Comparison of ENCODE assay signal across 34 cellular contexts in the genomic region with DNA sequence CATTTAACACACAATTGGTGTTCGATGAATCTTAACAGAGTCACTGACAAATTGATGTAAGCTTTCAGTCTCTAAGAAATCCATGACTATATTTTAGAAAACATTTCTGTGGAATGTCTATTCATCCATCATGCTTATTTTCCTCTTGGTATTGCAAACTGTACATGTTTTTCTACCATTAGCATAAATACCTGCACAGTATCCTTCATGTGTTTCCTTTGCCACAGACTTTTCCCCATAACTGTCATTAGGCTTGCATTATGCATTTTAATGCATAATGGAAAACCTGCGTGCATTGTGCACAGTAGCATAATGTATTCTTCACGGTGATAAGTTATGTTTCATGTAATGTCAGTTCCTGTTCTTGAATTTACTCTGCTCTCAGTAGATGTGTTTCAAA.
"Had no signal": no experiment of that assay in that cellular context is flagged by ENCODE, and none has a peak within 500 bp of the region (broad histone marks: within the 10 kb centered on the region; RNA-seq: fewer than 3 reads in every experiment).

No MANE protein-coding gene starts in this region.

- H3K4me3 ChIP-seq: MG63 had no signal

- H3K9ac ChIP-seq: KMS-11 had no signal

- H3K36me3 ChIP-seq: MG63 had no signal

- H3K9me3 ChIP-seq: MG63 had no signal

- H3K4me2 ChIP-seq: KMS-11 had no signal

- H3K27ac ChIP-seq: KMS-11 had no signal

- H3K27me3 ChIP-seq: MG63 had no signal

- DNase-seq: Karpas-422, Kasumi-1, KG1, MG63, MM.1S, MV-4-11, NCI-H1048, NCI-H1092, NCI-H1092 treated with DMSO at 0.1 percent for 48 hours, NCI-H1105, NCI-H1105 treated with DMSO at 0.1 percent for 48 hours, NCI-H1417 treated with DMSO at 0.1 percent for 48 hours, NCI-H1436, NCI-H1436 treated with DMSO at 0.1 percent for 48 hours, NCI-H146, NCI-H1694, NCI-H1694 treated with DMSO at 0.1 percent for 48 hours, NCI-H187, NCI-H187 treated with DMSO at 0.1 percent for 48 hours, NCI-H1930, NCI-H2029, NCI-H2029 treated with DMSO at 0.1 percent for 48 hours, NCI-H2081, NCI-H2081 treated with DMSO at 0.1 percent for 48 hours, NCI-H2107, NCI-H2171, NCI-H2171 treated with DMSO at 0.1 percent for 48 hours, NCI-H2227 treated with DMSO at 0.1 percent for 48 hours, NCI-H226, NCI-H345, NCI-H446, NCI-H446 treated with DMSO at 0.1 percent for 48 hours, NCI-H510A had no signal
